ENCODE assay signal across 8 cellular contexts in the genomic region with DNA sequence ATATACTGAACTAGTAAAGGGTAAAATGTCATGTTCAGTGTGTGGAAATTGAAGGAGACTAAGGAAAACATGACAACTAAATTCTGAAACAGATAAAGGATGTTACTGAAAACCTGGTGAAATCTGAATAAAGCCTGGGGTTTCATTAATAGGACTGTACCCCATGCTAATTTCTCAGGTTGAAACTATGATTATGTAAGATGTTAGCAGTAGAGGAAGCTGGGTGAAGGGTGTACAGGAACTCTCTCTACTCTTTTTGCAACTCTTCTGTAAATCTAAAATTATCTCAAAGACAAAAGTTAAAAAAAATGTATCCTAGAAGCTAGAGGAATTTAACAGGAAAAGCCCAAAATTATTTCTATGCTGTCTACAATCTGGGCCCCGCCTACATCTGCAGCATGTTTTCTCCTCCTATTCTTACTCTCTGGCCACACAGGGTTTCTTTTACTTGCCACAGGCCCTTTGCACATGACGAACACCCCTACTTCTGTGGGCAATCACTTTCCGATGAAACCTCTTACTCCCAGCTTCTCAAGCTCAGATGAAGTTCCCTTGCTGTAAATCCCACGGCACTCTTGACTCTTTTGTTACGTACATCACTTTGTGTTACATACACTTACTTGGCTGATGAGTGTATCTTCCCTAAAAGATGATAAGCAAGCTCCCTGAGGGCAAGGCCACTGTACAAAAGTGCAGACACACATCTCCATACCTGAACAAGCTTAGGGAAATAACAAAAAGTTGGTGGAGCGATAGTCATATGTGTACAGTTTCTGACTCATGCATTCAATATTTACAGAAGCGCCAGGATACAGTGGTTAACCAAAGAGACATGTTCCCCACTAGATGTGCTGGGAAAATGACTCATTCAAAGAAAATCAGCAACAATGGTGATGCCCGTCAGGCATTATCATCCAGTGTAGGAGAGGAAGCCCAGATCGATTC. TPM values are rescaled to one million over a fixed set of nuclear protein-coding genes. Genes with fewer than 3 reads are reported as not detected.
DNase-seq lines count a peak whose midpoint lies in the region; ATAC-seq and TF ChIP-seq lines count a peak whose summit lies in the region.

No MANE protein-coding gene starts in this region.

- in situ Hi-C loops in ACHN (cut with HindIII; ENCODE audit: low pct_ligation_motif_present, low pct_unique_long_range_greater_than_20kb, low sequenced_read_pairs) (no loop called here), Panc1 (cut with HindIII; ENCODE audit: low pct_unique_long_range_greater_than_20kb, low sequenced_read_pairs) (no loop called here)

- CTCF ChIA-PET in Panc1 (lab: Charles Lee) = no interaction called here

- H3K4me1 ChIP-seq in Panc1 (ENCODE audit: control insufficient read depth, insufficient read depth, low read length) = no peaks in the 10 kb centered on the region

- no peaks in the 10 kb centered on the region for H3K9me3 ChIP-seq in Panc1 (ENCODE audit: control insufficient read depth, insufficient read depth, low read depth, low read length)

- no TSS peak for BruUV-seq in Panc1 (replicated peaks; lab: Mats Ljungman, UMichigan)

- no peak overlapping the region for H3K4me3 ChIP-seq in Panc1 (ENCODE audit: low read depth in 2 of 2, low read length in 2 of 2)

- DNase-seq in ACHN (peak; percentile 90), Panc1 (ENCODE audit: low read depth, low spot score) (peak; percentile 12), epithelial cell of prostate (ENCODE audit: low read depth, low spot score) (peak; percentile 83), D341Med (ENCODE audit: low spot score) (no peak), cardiac septum (ENCODE audit: low spot score) (no peak)

- no peak overlapping the region for H3K27ac ChIP-seq in Panc1 (ENCODE audit: low read length)
- H3K27ac ChIP-seq in epithelial cell of prostate = peak overlapping the region; percentile 50

- ATAC-seq in GM21390 (IDR thresholded peaks at IDR 0.05; ENCODE audit: unreplicated experiment) (peak; percentile 65), Panc1 (peak; percentile 69; the same call in 1 of the 2 replicates), HG03097 (IDR thresholded peaks at IDR 0.05; ENCODE audit: low FRiP score, unreplicated experiment) (no peak), HG03342 (IDR thresholded peaks at IDR 0.05; ENCODE audit: unreplicated experiment) (no peak)

- POLR2A ChIA-PET in Panc1 (lab: Charles Lee) = no interaction called here

- no peaks in the 10 kb centered on the region for H3K36me3 ChIP-seq in Panc1 (ENCODE audit: control insufficient read depth, insufficient read depth, low read length)

- no peak for TF ChIP-seq CTCF in Panc1 (IDR thresholded peaks at IDR 0.05)

- no peaks in the 10 kb centered on the region for H3K27me3 ChIP-seq in Panc1 (ENCODE audit: control insufficient read depth, insufficient read depth, low read length)

- intact Hi-C loops in Panc1 (cut with micrococcal nuclease; ENCODE audit: unreplicated experiment) (no loop called here), cardiac septum (cut with DNase I) (no loop called here)

RNA-seq across cellular contexts. Expression of a gene that starts 32.6 kb away (rescaled TPM):
- not detected for total RNA-seq in Panc1 (2021; ENCODE audit: unreplicated experiment)
- polyA plus RNA-seq in Panc1 (2012; ENCODE audit: insufficient read length) = not detected
- 1.9 TPM for total RNA-seq in cardiac septum

Comparison
In these comparisons a context has a peak if more than half of its experiments do, and no peak if none do; other contexts are left out.
1. DNase-seq: peak in ACHN (single experiment), Panc1 (single experiment) and epithelial cell of prostate (single experiment); none in D341Med (single experiment) and cardiac septum (single experiment).
2. ATAC-seq: peak in GM21390 (single experiment) and Panc1 (single experiment); none in HG03097 (single experiment) and HG03342 (single experiment).